Comparison of ENCODE assay signal across 7 cellular contexts in genomic region chr3:177185035-177185574, GRCh38. TPM values are rescaled to one million over a fixed set of nuclear protein-coding genes. Genes with fewer than 3 reads are reported as not detected.
DNase-seq lines count a peak whose midpoint lies in the region; ATAC-seq and TF ChIP-seq lines count a peak whose summit lies in the region.

No MANE protein-coding gene starts in this region.

- peaks cover 17 to 19% of the 10 kb centered on the region in 2 donors for H3K4me1 ChIP-seq in naive thymus-derived CD4-positive, alpha-beta T cell (ENCODE audit: control insufficient read depth in 2 of 2, insufficient read depth in 2 of 2, low read length in 2 of 2)
- peaks cover 0 to 7% (median 3%) of the 10 kb centered on the region in 4 donors for H3K4me1 ChIP-seq in right lobe of liver

- no peaks in the 10 kb centered on the region for H3K27me3 ChIP-seq in naive thymus-derived CD4-positive, alpha-beta T cell (ENCODE audit: control insufficient read depth in 2 of 2, insufficient read depth in 2 of 2, low read length in 2 of 2)
- no peaks in the 10 kb centered on the region for H3K27me3 ChIP-seq in right lobe of liver

- no peak overlapping the region for H3K27ac ChIP-seq in naive thymus-derived CD4-positive, alpha-beta T cell (ENCODE audit: low read depth, low read length)
- H3K27ac ChIP-seq in right lobe of liver: no peak overlapping the region

- ATAC-seq in GM18907 (IDR thresholded peaks at IDR 0.05; ENCODE audit: unreplicated experiment) (peak; percentile 33), GM21786 (IDR thresholded peaks at IDR 0.05; ENCODE audit: unreplicated experiment) (peak; percentile 31), HG03521 (IDR thresholded peaks at IDR 0.05; ENCODE audit: unreplicated experiment) (peak; percentile 35), right lobe of liver (no peak)
- peak; percentile 6 for ATAC-seq in naive thymus-derived CD4-positive, alpha-beta T cell

- H3K9me3 ChIP-seq in naive thymus-derived CD4-positive, alpha-beta T cell (ENCODE audit: control insufficient read depth in 2 of 3, low read length in 3 of 3): no peaks in the 10 kb centered on the region
- no peaks in the 10 kb centered on the region for H3K9me3 ChIP-seq in right lobe of liver

- DNase-seq in naive thymus-derived CD4-positive, alpha-beta T cell: no peak
- DNase-seq in right lobe of liver: no peak
- no peak for DNase-seq in DMS79 treated with DMSO at 0.1 percent for 48 hours (lab: John Stamatoyannopoulos, UW)
- no peak for DNase-seq in LoVo (ENCODE audit: low spot score)

- H3K4me1 Mint-ChIP-seq in naive thymus-derived CD4-positive, alpha-beta T cell: peaks cover 36 to 89% (median 63%) of the 10 kb centered on the region in 7 donors

- H3K36me3 ChIP-seq in naive thymus-derived CD4-positive, alpha-beta T cell (ENCODE audit: control insufficient read depth in 2 of 3, insufficient read depth in 3 of 3, low read length in 3 of 3): no peaks in the 10 kb centered on the region
- no peaks in the 10 kb centered on the region for H3K36me3 ChIP-seq in right lobe of liver

- H3K27me3 Mint-ChIP-seq in naive thymus-derived CD4-positive, alpha-beta T cell: no peaks in the 10 kb centered on the region

- WGBS in right lobe of liver (ENCODE audit: insufficient coverage, low coverage, low lambda C conversion rate, missing lambda C conversion rate): 71% methylated on average over 3 of the region's 7 CpGs

- H3K9me3 Mint-ChIP-seq in naive thymus-derived CD4-positive, alpha-beta T cell: no peaks in the 10 kb centered on the region

- POLR2A ChIA-PET in naive thymus-derived CD4-positive, alpha-beta T cell (lab: Charles Lee): interaction anchor here (0.8 to 1.6 kb wide), 2 partner anchors 11 to 18 kb away, joined by 5 read pairs; no protein-coding TSS in a partner anchor

- intact Hi-C loops in naive thymus-derived CD4-positive, alpha-beta T cell (cut with micrococcal nuclease): no loop called here
- intact Hi-C loops in right lobe of liver (cut with DNase I): no loop called here

- H3K4me3 ChIP-seq in naive thymus-derived CD4-positive, alpha-beta T cell (ENCODE audit: low read length): no peak overlapping the region
- no peak overlapping the region for H3K4me3 ChIP-seq in right lobe of liver

- CTCF ChIA-PET in naive thymus-derived CD4-positive, alpha-beta T cell (lab: Charles Lee): interaction anchor here (0.8 kb wide), 1 partner anchor 42 kb away, joined by 5 read pairs; no protein-coding TSS in a partner anchor

- H3K4me3 Mint-ChIP-seq in naive thymus-derived CD4-positive, alpha-beta T cell: peak overlapping the region in 5 of 10 donors; percentile 1 to 62 (median 16)

- peak overlapping the region in 5 of 9 donors; percentile 4 to 57 (median 18) for H3K27ac Mint-ChIP-seq in naive thymus-derived CD4-positive, alpha-beta T cell

- no peak for TF ChIP-seq CTCF in right lobe of liver (IDR thresholded peaks at IDR 0.05)

- H3K36me3 Mint-ChIP-seq in naive thymus-derived CD4-positive, alpha-beta T cell: peaks cover 0 to 14% (median 9%) of the 10 kb centered on the region in 5 donors

- no peak for TF ChIP-seq POLR2A in right lobe of liver (IDR thresholded peaks at IDR 0.05)

RNA-seq across cellular contexts. Expression of gene TBL1XR1, which starts 12.2 kb away (rescaled TPM):
- total RNA-seq in naive thymus-derived CD4-positive, alpha-beta T cell: 100 to 1,000 TPM in 4 of 5 experiments, 10 to 100 TPM in 1; 98.9 to 173 (median 133) TPM
- 10 to 100 TPM; 20.8 to 25.5 TPM for polyA plus RNA-seq in naive thymus-derived CD4-positive, alpha-beta T cell
- total RNA-seq in right lobe of liver: 10 to 100 TPM; 32.6 to 80.6 (median 56.2) TPM

Comparison
In these comparisons a context has a peak if more than half of its experiments do, and no peak if none do; other contexts are left out.
1. ATAC-seq: peak in GM18907 (single experiment), GM21786 (single experiment), HG03521 (single experiment) and naive thymus-derived CD4-positive, alpha-beta T cell (single experiment); none in right lobe of liver (0 of 4).